20 cellular contexts compared by ENCODE assay signal in genomic region chr3:31247063-31247447, GRCh38.
"Had no signal": no experiment of that assay in that cellular context is flagged by ENCODE, and none has a peak within 500 bp of the region (broad histone marks: within the 10 kb centered on the region; RNA-seq: fewer than 3 reads in every experiment).

No MANE protein-coding gene starts in this region.

- H3K27me3 Mint-ChIP-seq: stimulated activated naive CD8-positive, alpha-beta T cell treated with anti-CD3 and anti-CD28 coated beads, Interleukin-15, Interleukin-2, amounts not matched to agents 100 ng/mL and 50 ng/mL, for 24 hours had no signal

- H3K9me3 Mint-ChIP-seq: stimulated activated effector memory CD8-positive, alpha-beta T cell treated with anti-CD3 and anti-CD28 coated beads, Interleukin-12 subunit alpha, Interleukin-12 subunit beta, amount 100 ng/mL, for 72 hours; stimulated activated naive CD8-positive, alpha-beta T cell treated with anti-CD3 and anti-CD28 coated beads, Interleukin-15, Interleukin-2, amounts not matched to agents 100 ng/mL and 50 ng/mL, for 24 hours had no signal

- H3K9me3 ChIP-seq: gastrocnemius medialis, heart right ventricle, psoas muscle, right lobe of liver, tibial artery, upper lobe of right lung had no signal

- H3K4me1 ChIP-seq: gastrocnemius medialis, heart right ventricle, parathyroid adenoma, psoas muscle, upper lobe of right lung had no signal

- H3K27me3 ChIP-seq: gastrocnemius medialis, heart right ventricle, right lobe of liver, tibial artery, upper lobe of right lung had no signal

- H3K27ac ChIP-seq: coronary artery, gastrocnemius medialis, heart right ventricle, parathyroid adenoma, psoas muscle, right lobe of liver, tibial artery, upper lobe of right lung had no signal

- H3K9ac ChIP-seq: parathyroid adenoma had no signal

- H3K79me2 ChIP-seq: parathyroid adenoma had no signal

- H3K36me3 ChIP-seq: gastrocnemius medialis, heart right ventricle, right lobe of liver, tibial artery, upper lobe of right lung had no signal

- H3K4me3 ChIP-seq: coronary artery, gastrocnemius medialis, heart right ventricle, psoas muscle, right lobe of liver, tibial artery, upper lobe of right lung had no signal

- DNase-seq: effector CD4-positive, alpha-beta T cell; gastrocnemius medialis; heart right ventricle; hypothalamus; islet precursor cell; mammary epithelial cell; midbrain; psoas muscle; retina; right lobe of liver; stimulated activated CD4-positive, alpha-beta T cell treated with anti-CD3 and anti-CD28 coated beads, Interleukin-4, amount 100 ng/mL, for 1 hour; stimulated activated CD8-positive, alpha-beta memory T cell treated with anti-CD3 and anti-CD28 coated beads, Interleukin-4, amount 100 ng/mL, for 48 hours; tibial artery; upper lobe of right lung had no signal

- H3K4me3 Mint-ChIP-seq: natural killer cell treated with Interleukin-12 subunit alpha and Interleukin-12 subunit beta and Interleukin-15 and Interleukin-18, amount 100 ng/mL, for 72 hours; stimulated activated effector memory CD8-positive, alpha-beta T cell treated with anti-CD3 and anti-CD28 coated beads, Interleukin-12 subunit alpha, Interleukin-12 subunit beta, amount 100 ng/mL, for 72 hours; stimulated activated naive CD8-positive, alpha-beta T cell treated with anti-CD3 and anti-CD28 coated beads, Interleukin-15, Interleukin-2, amounts not matched to agents 100 ng/mL and 50 ng/mL, for 24 hours had no signal

- H3K27ac Mint-ChIP-seq: natural killer cell treated with Interleukin-12 subunit alpha and Interleukin-12 subunit beta and Interleukin-15 and Interleukin-18, amount 100 ng/mL, for 72 hours; stimulated activated effector memory CD8-positive, alpha-beta T cell treated with anti-CD3 and anti-CD28 coated beads, Interleukin-12 subunit alpha, Interleukin-12 subunit beta, amount 100 ng/mL, for 72 hours; stimulated activated naive CD8-positive, alpha-beta T cell treated with anti-CD3 and anti-CD28 coated beads, Interleukin-15, Interleukin-2, amounts not matched to agents 100 ng/mL and 50 ng/mL, for 24 hours had no signal

- ATAC-seq: esophagus mucosa; gastrocnemius medialis; heart right ventricle; natural killer cell treated with Interleukin-12 subunit alpha and Interleukin-12 subunit beta and Interleukin-15 and Interleukin-18, amount 100 ng/mL, for 72 hours; psoas muscle; stimulated activated effector memory CD8-positive, alpha-beta T cell treated with anti-CD3 and anti-CD28 coated beads, Interleukin-12 subunit alpha, Interleukin-12 subunit beta, amount 100 ng/mL, for 72 hours; upper lobe of right lung had no signal
